17 cellular contexts compared by ENCODE assay signal in genomic region chr3:179029096-179029495, GRCh38. TPM values are rescaled to one million over a fixed set of nuclear protein-coding genes. Genes with fewer than 3 reads are reported as not detected.
DNase-seq lines count a peak whose midpoint lies in the region; ATAC-seq lines count a peak whose summit lies in the region.
"Had no signal": no experiment of that assay in that cellular context is flagged by ENCODE, and none has a peak within 500 bp of the region (broad histone marks: within the 10 kb centered on the region; RNA-seq: fewer than 3 reads in every experiment).

No MANE protein-coding gene starts in this region.

- H2AK5ac ChIP-seq in trophoblast cell (ENCODE audit: low read length): no peak overlapping the region

- no peak overlapping the region for H3K9ac ChIP-seq in trophoblast cell (ENCODE audit: low read length)

- no peaks in the 10 kb centered on the region for H3K27me3 Mint-ChIP-seq in activated naive CD8-positive, alpha-beta T cell
- no peaks in the 10 kb centered on the region for H3K27me3 Mint-ChIP-seq in activated naive CD8-positive, alpha-beta T cell treated with anti-CD3 and anti-CD28 coated beads, Interleukin-2, amount 50 U/mL, for 24 hours

- no peaks in the 10 kb centered on the region for H3K9me3 Mint-ChIP-seq in activated naive CD8-positive, alpha-beta T cell (ENCODE audit: low read depth)
- no peaks in the 10 kb centered on the region for H3K9me3 Mint-ChIP-seq in activated naive CD8-positive, alpha-beta T cell treated with anti-CD3 and anti-CD28 coated beads, Interleukin-2, amount 50 U/mL, for 24 hours
- H3K9me3 Mint-ChIP-seq: CD8-positive, alpha-beta T cell had no signal

- H3K79me2 ChIP-seq in trophoblast cell (ENCODE audit: control insufficient read depth, insufficient read depth, low read length, poor library complexity): no peaks in the 10 kb centered on the region

- no peak overlapping the region for H3K23ac ChIP-seq in trophoblast cell (ENCODE audit: low read length)

- DNase-seq in activated naive CD8-positive, alpha-beta T cell treated with anti-CD3 and anti-CD28 coated beads, Interleukin-2, amount 50 U/mL, for 24 hours: no peak
- DNase-seq in left kidney (ENCODE audit: low read depth, low spot score): peak; percentile 21
- DNase-seq in trophoblast cell: peak; percentile 32 to 65
- no peak for DNase-seq in DMS53 treated with DMSO at 0.1 percent for 48 hours (lab: John Stamatoyannopoulos, UW; ENCODE audit: unreplicated experiment)
- no peak for DNase-seq in NCI-H1436 treated with DMSO at 0.1 percent for 48 hours (lab: John Stamatoyannopoulos, UW)
- DNase-seq in NCI-H1694 (lab: John Stamatoyannopoulos, UW): no peak
- DNase-seq: AML-193; CD8-positive, alpha-beta T cell; DMS 273 treated with DMSO at 0.1 percent for 48 hours; DMS53; GDM1; HCEC 1CT had no signal

- no peak overlapping the region for H3K18ac ChIP-seq in trophoblast cell (ENCODE audit: low read length)

- peaks cover 2% of the 10 kb centered on the region for H3K9me3 ChIP-seq in trophoblast cell (ENCODE audit: insufficient read depth, low read depth, low read length)
- H3K9me3 ChIP-seq: A549 had no signal

- H3K4me1 Mint-ChIP-seq in activated naive CD8-positive, alpha-beta T cell (ENCODE audit: low read depth): peaks cover 29% of the 10 kb centered on the region
- H3K4me1 Mint-ChIP-seq in activated naive CD8-positive, alpha-beta T cell treated with anti-CD3 and anti-CD28 coated beads, Interleukin-2, amount 50 U/mL, for 24 hours: peaks cover 15% of the 10 kb centered on the region

- peak overlapping the region; percentile 88 for H3K27ac Mint-ChIP-seq in activated naive CD8-positive, alpha-beta T cell
- no peak overlapping the region for H3K27ac Mint-ChIP-seq in activated naive CD8-positive, alpha-beta T cell treated with anti-CD3 and anti-CD28 coated beads, Interleukin-2, amount 50 U/mL, for 24 hours
- H3K27ac Mint-ChIP-seq: CD14-positive monocyte, GM23338 had no signal

- H3K27me3 ChIP-seq in trophoblast cell (ENCODE audit: insufficient read depth, low read length): no peaks in the 10 kb centered on the region

- no peak overlapping the region for H2BK5ac ChIP-seq in trophoblast cell (ENCODE audit: low read depth, low read length, poor library complexity)

- H2BK12ac ChIP-seq in trophoblast cell (ENCODE audit: low read length): no peak overlapping the region

- no peak overlapping the region for H4K12ac ChIP-seq in trophoblast cell (ENCODE audit: low read depth, low read length)

- H2AFZ ChIP-seq in trophoblast cell (ENCODE audit: insufficient read depth, low read length, poor library complexity): no peak overlapping the region
- H2AFZ ChIP-seq: GM23338 had no signal

- H3K4me2 ChIP-seq in trophoblast cell (ENCODE audit: low read length): no peak overlapping the region
- H3K4me2 ChIP-seq: A549, GM23338 had no signal

- no peak overlapping the region for H3K4ac ChIP-seq in trophoblast cell (ENCODE audit: low read depth, low read length)

- no peak overlapping the region for H3K4me3 ChIP-seq in trophoblast cell (ENCODE audit: low read depth, low read length)
- H3K4me3 ChIP-seq: A549, GM23338 had no signal

- WGBS in trophoblast cell (ENCODE audit: extremely low coverage, insufficient coverage, insufficient read length): no CpG with 5 or more reads among the region's 3 CpGs

- ATAC-seq in activated naive CD8-positive, alpha-beta T cell treated with anti-CD3 and anti-CD28 coated beads, Interleukin-2, amount 50 U/mL, for 24 hours: no peak
- ATAC-seq: A549, GM23338 had no signal

- no peak overlapping the region for H4K91ac ChIP-seq in trophoblast cell (ENCODE audit: low read depth, low read length)

- H4K8ac ChIP-seq in trophoblast cell (ENCODE audit: low read depth, low read length): no peak overlapping the region

- no peak overlapping the region for H3K14ac ChIP-seq in trophoblast cell (ENCODE audit: low read length)

- no peaks in the 10 kb centered on the region for H3K36me3 Mint-ChIP-seq in activated naive CD8-positive, alpha-beta T cell
- H3K36me3 Mint-ChIP-seq in activated naive CD8-positive, alpha-beta T cell treated with anti-CD3 and anti-CD28 coated beads, Interleukin-2, amount 50 U/mL, for 24 hours (ENCODE audit: low read depth): peaks cover 5% of the 10 kb centered on the region

- H3K4me1 ChIP-seq in trophoblast cell (ENCODE audit: control insufficient read depth in 1 of 2, insufficient read depth in 2 of 2, low read length in 2 of 2): no peaks in the 10 kb centered on the region
- H3K4me1 ChIP-seq: A549 had no signal

- peaks cover 2 to 4% of the 10 kb centered on the region in 2 experiments for H3K36me3 ChIP-seq in trophoblast cell (ENCODE audit: control insufficient read depth in 1 of 2, insufficient read depth in 2 of 2, low read length in 2 of 2)

- H2BK120ac ChIP-seq in trophoblast cell (ENCODE audit: insufficient read depth, low read length, poor library complexity): no peak overlapping the region

- H3K4me3 Mint-ChIP-seq in activated naive CD8-positive, alpha-beta T cell: no peak overlapping the region
- H3K4me3 Mint-ChIP-seq in activated naive CD8-positive, alpha-beta T cell treated with anti-CD3 and anti-CD28 coated beads, Interleukin-2, amount 50 U/mL, for 24 hours: no peak overlapping the region
- H3K4me3 Mint-ChIP-seq: CD14-positive monocyte; CD8-positive, alpha-beta T cell; GM23338 had no signal

- H3K79me1 ChIP-seq in trophoblast cell (ENCODE audit: low read length): no peaks in the 10 kb centered on the region

- no peak overlapping the region for H3K27ac ChIP-seq in trophoblast cell (ENCODE audit: low read depth, low read length)
- H3K27ac ChIP-seq: 22Rv1, A549 had no signal

RNA-seq across cellular contexts. Expression of gene ZMAT3, which starts 42.5 kb away (rescaled TPM):
- 17.2 and 17.8 TPM in 2 replicates for polyA plus RNA-seq in trophoblast cell (2013)

Comparison
In these comparisons a context has a peak if more than half of its experiments do, and no peak if none do; other contexts are left out.
1. DNase-seq: peak in left kidney (single experiment) and trophoblast cell (2 of 2); none in activated naive CD8-positive, alpha-beta T cell treated with anti-CD3 and anti-CD28 coated beads, Interleukin-2, amount 50 U/mL, for 24 hours (single experiment), DMS53 treated with DMSO at 0.1 percent for 48 hours (single experiment), NCI-H1436 treated with DMSO at 0.1 percent for 48 hours (single experiment) and NCI-H1694 (single experiment).